22 cellular contexts compared by ENCODE assay signal in genomic region chr2:198791623-198792022, GRCh38.
"Had no signal": no experiment of that assay in that cellular context is flagged by ENCODE, and none has a peak within 500 bp of the region (broad histone marks: within the 10 kb centered on the region; RNA-seq: fewer than 3 reads in every experiment).

No MANE protein-coding gene starts in this region.

- FAIRE-seq: endothelial cell of umbilical vein, frontal cortex, islet of Langerhans, keratinocyte had no signal

- H3K4me1 Mint-ChIP-seq: mesothelial cell of epicardium, naive B cell had no signal

- H3K36me3 ChIP-seq: esophagus muscularis mucosa, gastroesophageal sphincter, heart right ventricle, left lung, lower lobe of right lung had no signal

- H3K27me3 Mint-ChIP-seq: naive B cell had no signal

- H3K27ac ChIP-seq: coronary artery, dorsolateral prefrontal cortex, esophagus muscularis mucosa, foreskin keratinocyte, gastroesophageal sphincter, heart right ventricle, left lung, lower lobe of right lung had no signal

- H3K27ac Mint-ChIP-seq: mesothelial cell of epicardium, naive B cell had no signal

- H3K9me3 ChIP-seq: esophagus muscularis mucosa, gastroesophageal sphincter, heart right ventricle, left lung, lower lobe of right lung, mucosa of descending colon had no signal

- H3K4me1 ChIP-seq: esophagus muscularis mucosa, foreskin keratinocyte, gastroesophageal sphincter, heart right ventricle, left lung, lower lobe of right lung had no signal

- H3K36me3 Mint-ChIP-seq: mesothelial cell of epicardium, naive B cell had no signal

- H3K4me3 ChIP-seq: coronary artery, dorsolateral prefrontal cortex, esophagus muscularis mucosa, gastroesophageal sphincter, heart right ventricle, left lung, lower lobe of right lung, mucosa of descending colon had no signal

- H3K9me3 Mint-ChIP-seq: mesothelial cell of epicardium had no signal

- ATAC-seq: foreskin keratinocyte, gastroesophageal sphincter, heart right ventricle, left cardiac atrium, left lung, left ventricle myocardium superior, lower lobe of right lung, mucosa of descending colon had no signal

- DNase-seq: dermis blood vessel endothelial cell; dorsolateral prefrontal cortex; effector CD4-positive, alpha-beta T cell; effector memory CD4-positive, alpha-beta T cell; foreskin keratinocyte; heart right ventricle; hippocampal formation; left cardiac atrium; left lung; left ventricle myocardium superior; lower lobe of right lung; mesenchymal stem cell; mucosa of descending colon; naive B cell had no signal

- H3K4me3 Mint-ChIP-seq: mesothelial cell of epicardium, naive B cell had no signal

- H3K27me3 ChIP-seq: esophagus muscularis mucosa, foreskin keratinocyte, gastroesophageal sphincter, heart right ventricle, left lung had no signal
